ENCODE assay signal across 1 cellular context in genomic region chr6:170062209-170062903, GRCh38.
TF ChIP-seq lines count a peak whose summit lies in the region.

No MANE protein-coding gene starts in this region.

TF ChIP-seq in GM23338, 12 proteins besides CTCF, POLR2A, EP300 and RAD21 (continued from another document):
- TF ChIP-seq ZNF462 (CRISPR knock-in tag; IDR thresholded peaks at IDR 0.05), result no peak
- no peak for TF ChIP-seq CREB1 (CRISPR knock-in tag; IDR thresholded peaks at IDR 0.05; ENCODE audit: low read depth)
